In genomic region chr14:60254176-60254575, GRCh38 we compare ENCODE assay signal across 27 cellular contexts. TPM values are rescaled to one million over a fixed set of nuclear protein-coding genes. Genes with fewer than 3 reads are reported as not detected.
A peak's percentile ranks its signal among the peaks of the same experiment; 100 is the strongest.
DNase-seq lines count a peak whose midpoint lies in the region; ATAC-seq, FAIRE-seq and TF ChIP-seq lines count a peak whose summit lies in the region.
"Had no signal": no experiment of that assay in that cellular context is flagged by ENCODE, and none has a peak within 500 bp of the region (broad histone marks: within the 10 kb centered on the region; RNA-seq: fewer than 3 reads in every experiment).

No MANE protein-coding gene starts in this region.

- no peak overlapping the region for H3K27ac ChIP-seq in A549
- H3K27ac ChIP-seq: left lung, stomach, tibial nerve had no signal

- peak overlapping the region; percentile 47 for H3K4me2 ChIP-seq in A549

- H3K9me3 ChIP-seq in A549: no peaks in the 10 kb centered on the region
- H3K9me3 ChIP-seq: left lung, stomach, tibial nerve had no signal

- TF ChIP-seq EP300 in A549 (IDR thresholded peaks at IDR 0.05): no peak

- WGBS in A549 (ENCODE audit: missing lambda C conversion rate): 26% methylated on average over 1 of the region's 1 CpG

- H3K27ac Mint-ChIP-seq in immature natural killer cell (peak overlapping the region in 1 of 6 donors; percentile 1), HFFc6 (no peak overlapping the region)
- H3K27ac Mint-ChIP-seq: activated naive CD8-positive, alpha-beta T cell; activated T-helper 2 cell treated with anti-CD3 and anti-CD28 coated beads, Interferon-gamma antibody, Interleukin-2, Interleukin-4, amounts not matched to agents 10 μg/mL and 5 μg/mL and 100 μg/mL, durations not matched to agents 14 hours and 24 hours and 36 hours; dendritic cell treated with granulocyte-macrophage colony-stimulating factor and Interleukin-4, amounts not matched to agents 40 ng/mL and 50 ng/mL, for 4 days; mesothelial cell of epicardium; nephron progenitor cell had no signal

- POLR2A ChIA-PET in A549 (lab: Yijun Ruan, JAX): no interaction called here

- H3K27me3 Mint-ChIP-seq in immature natural killer cell (ENCODE audit: low read depth in 3 of 3) (peaks cover 7 to 13% (median 7%) of the 10 kb centered on the region in 3 donors), HFFc6 (ENCODE audit: insufficient read depth) (no peaks in the 10 kb centered on the region)
- H3K27me3 Mint-ChIP-seq: activated naive CD8-positive, alpha-beta T cell; dendritic cell treated with granulocyte-macrophage colony-stimulating factor and Interleukin-4, amounts not matched to agents 40 ng/mL and 50 ng/mL, for 4 days had no signal

- CTCF ChIA-PET in A549 (lab: Yijun Ruan, JAX): no interaction called here

- H3K4me3 Mint-ChIP-seq in immature natural killer cell (peak overlapping the region in 3 of 5 donors; percentile 0 to 4 (median 2)), HFFc6 (no peak overlapping the region)
- H3K4me3 Mint-ChIP-seq: activated naive CD8-positive, alpha-beta T cell; dendritic cell treated with granulocyte-macrophage colony-stimulating factor and Interleukin-4, amounts not matched to agents 40 ng/mL and 50 ng/mL, for 4 days; mesothelial cell of epicardium; nephron progenitor cell had no signal

- peaks cover 48% of the 10 kb centered on the region for H3K4me1 ChIP-seq in A549

- H3K36me3 Mint-ChIP-seq in immature natural killer cell (no peaks in the 10 kb centered on the region), HFFc6 (ENCODE audit: low read depth) (no peaks in the 10 kb centered on the region)

- ATAC-seq in A549: no peak
- ATAC-seq: left lung had no signal

- H3K9me3 Mint-ChIP-seq in immature natural killer cell: no peaks in the 10 kb centered on the region
- no peaks in the 10 kb centered on the region for H3K9me3 Mint-ChIP-seq in HFFc6
- H3K9me3 Mint-ChIP-seq: activated T-helper 2 cell treated with anti-CD3 and anti-CD28 coated beads, Interferon-gamma antibody, Interleukin-2, Interleukin-4, amounts not matched to agents 10 μg/mL and 5 μg/mL and 100 μg/mL, durations not matched to agents 14 hours and 24 hours and 36 hours; dendritic cell treated with granulocyte-macrophage colony-stimulating factor and Interleukin-4, amounts not matched to agents 40 ng/mL and 50 ng/mL, for 4 days; mesothelial cell of epicardium had no signal

- no peak for TF ChIP-seq POLR2A in A549 (IDR thresholded peaks at IDR 0.05; ENCODE audit: low read length)

- no peak for FAIRE-seq in A549 (lab: Jason Lieb, UNC)

- DNase-seq in A549 (ENCODE audit: low read depth in 1 of 2, low spot score in 1 of 2): no peak
- peak; percentile 28 for DNase-seq in LoVo (ENCODE audit: low spot score)
- DNase-seq in immature natural killer cell: no peak
- peak; percentile 29 for DNase-seq in mucosa of gallbladder (ENCODE audit: low spot score)
- no peak for DNase-seq in HFFc6
- DNase-seq in activated CD4-positive, alpha-beta T cell treated with anti-CD3 and anti-CD28 coated beads for 48 hours: no peak
- no peak for DNase-seq in NCI-H1092 treated with DMSO at 0.1 percent for 48 hours (lab: John Stamatoyannopoulos, UW)
- DNase-seq in activated CD8-positive, alpha-beta memory T cell treated with anti-CD3 and anti-CD28 coated beads for 24 hours: no peak
- DNase-seq: 8988T; activated CD4-positive, alpha-beta T cell treated with anti-CD3 and anti-CD28 coated beads, Interleukin-2, amount 50 U/mL, for 4 hours; activated CD8-positive, alpha-beta memory T cell treated with anti-CD3 and anti-CD28 coated beads, Interleukin-2, amount 50 U/mL, for 48 hours; AML-193; aorta; glutamatergic neuron; left lung; NCI-H1436 treated with DMSO at 0.1 percent for 48 hours; NCI-H2107; NCI-H446 treated with DMSO at 0.1 percent for 48 hours; nephron progenitor cell; stimulated activated CD8-positive, alpha-beta memory T cell treated with anti-CD3 and anti-CD28 coated beads, Interleukin-4, amount 100 ng/mL, for 48 hours; stomach; T1000 had no signal

- TF ChIP-seq CTCF in A549 (IDR thresholded peaks at IDR 0.05) (no peak), HFFc6 (IDR thresholded peaks at IDR 0.05) (no peak)

- no peak overlapping the region for H3K4me3 ChIP-seq in A549
- H3K4me3 ChIP-seq: left lung, stomach, tibial nerve had no signal

- TF ChIP-seq RAD21 in A549 (conservative IDR thresholded peaks at IDR 0.05 in 1 of 2, IDR thresholded peaks at IDR 0.05 in 1 of 2): no peak

- H3K4me1 Mint-ChIP-seq in immature natural killer cell (peaks cover 66 to 90% of the 10 kb centered on the region in 2 donors), HFFc6 (ENCODE audit: low read depth) (peaks cover 42% of the 10 kb centered on the region)

TF ChIP-seq in A549, 52 proteins besides CTCF, POLR2A, EP300 and RAD21:
- TF ChIP-seq ATOH8 (CRISPR knock-in tag; IDR thresholded peaks at IDR 0.05; ENCODE audit: low read depth) (no peak), POLR2AphosphoS2 (conservative IDR thresholded peaks at IDR 0.05; ENCODE audit: low read length) (no peak), ZFP36 (IDR thresholded peaks at IDR 0.05; ENCODE audit: borderline replicate concordance, partially characterized antibody) (no peak), E2F6 (IDR thresholded peaks at IDR 0.05; ENCODE audit: borderline replicate concordance, low read depth) (no peak), MAFK (IDR thresholded peaks at IDR 0.05; ENCODE audit: partially characterized antibody) (no peak), ESRRA (IDR thresholded peaks at IDR 0.05; ENCODE audit: borderline replicate concordance, low read length) (no peak), RNF2 (IDR thresholded peaks at IDR 0.05; ENCODE audit: borderline replicate concordance, low read depth) (no peak), NFE2L2 (conservative IDR thresholded peaks at IDR 0.05; ENCODE audit: low read length) (no peak), CEBPB (IDR thresholded peaks at IDR 0.05) (no peak), BCL3 (IDR thresholded peaks at IDR 0.05) (no peak), NR3C1 (IDR thresholded peaks at IDR 0.05) (no peak), SMC3 (IDR thresholded peaks at IDR 0.05) (no peak), FOSL2 (IDR thresholded peaks at IDR 0.05) (no peak), FOSL2 (CRISPR knock-in tag; IDR thresholded peaks at IDR 0.05) (no peak)

RNA-seq across cellular contexts. Expression of gene PPM1A, which starts 5.2 kb away (rescaled TPM):
- 58.3 and 76.6 TPM in 2 replicates for polyA plus RNA-seq in A549 (2011; rRNA removed)
- 14.0 and 14.8 TPM in 2 replicates for polyA plus RNA-seq in A549 (2012; cell fraction: cytosol; rRNA removed)
- 9.9 and 18.6 TPM in 2 replicates for polyA plus RNA-seq in A549 (2012; cell fraction: nucleus; rRNA removed)
- 37.1 to 40.8 TPM (median 38.5 TPM) in 3 replicates for polyA plus RNA-seq in A549 (2017; fragmentation: RNase III; extraction: RNeasy Plus Mini Kit Qiagen cat#74134 plus additional on column Dnase treatment)
- polyA minus RNA-seq in A549 (2011; rRNA and poly(A)+ RNA removed): 87.7 and 121 TPM in 2 replicates
- 10 to 100 TPM; 31.9 to 46.8 (median 45.5) TPM for polyA plus RNA-seq in immature natural killer cell
- 62.9 TPM for total RNA-seq in mucosa of gallbladder
- 10 to 100 TPM; 35.2 to 38.0 (median 36.5) TPM for total RNA-seq in HFFc6 (2021; fragmentation: NEBNext Ultra II Directional; extraction: Animal tissue kit (Norgen Biotek cat#: 25700))

Comparison
In these comparisons a context has a peak if more than half of its experiments do, and no peak if none do; other contexts are left out.
1. DNase-seq: peak in LoVo (single experiment) and mucosa of gallbladder (single experiment); none in A549 (0 of 2), immature natural killer cell (0 of 3), HFFc6 (single experiment), activated CD4-positive, alpha-beta T cell treated with anti-CD3 and anti-CD28 coated beads for 48 hours (single experiment), NCI-H1092 treated with DMSO at 0.1 percent for 48 hours (single experiment) and activated CD8-positive, alpha-beta memory T cell treated with anti-CD3 and anti-CD28 coated beads for 24 hours (single experiment).